ENCODE assay signal across 23 cellular contexts in the genomic region with DNA sequence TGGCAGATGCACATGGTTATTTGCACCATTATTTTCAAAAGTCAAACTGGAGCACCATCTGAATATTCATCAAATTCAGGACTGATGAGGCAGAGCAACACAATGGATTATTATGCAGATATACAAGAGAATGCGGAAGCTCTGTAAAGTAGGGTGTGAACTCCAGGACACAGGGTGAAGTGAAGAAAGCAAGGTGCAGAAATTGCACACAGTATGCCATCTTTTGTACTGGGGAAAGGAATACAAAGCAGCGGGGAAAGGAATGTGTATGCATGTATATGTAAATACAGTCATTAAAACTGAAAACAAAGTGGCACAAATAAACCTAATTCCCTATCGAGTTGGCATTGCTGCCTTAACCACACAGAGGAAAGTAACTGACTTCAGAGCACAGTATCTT. TPM values are rescaled to one million over a fixed set of nuclear protein-coding genes. Genes with fewer than 3 reads are reported as not detected.
DNase-seq lines count a peak whose midpoint lies in the region; ATAC-seq, FAIRE-seq and TF ChIP-seq lines count a peak whose summit lies in the region.
"Had no signal": no experiment of that assay in that cellular context is flagged by ENCODE, and none has a peak within 500 bp of the region (broad histone marks: within the 10 kb centered on the region; RNA-seq: fewer than 3 reads in every experiment).

No MANE protein-coding gene starts in this region.

- no peak overlapping the region for H2BK12ac ChIP-seq in H9 (ENCODE audit: insufficient read length, low read depth, low read length)

- H4K8ac ChIP-seq in H9 (replicated peaks; ENCODE audit: insufficient read length, low read depth, low read length), result no peak overlapping the region

- H3K27me3 ChIP-seq in H9 (ENCODE audit: insufficient read depth, low read length), result no peaks in the 10 kb centered on the region
- H3K27me3 ChIP-seq in HUES48 (ENCODE audit: control insufficient read depth, insufficient read depth, low read length), result no peaks in the 10 kb centered on the region
- peaks cover 0 to 4% (median 0%) of the 10 kb centered on the region in 4 donors for H3K27me3 ChIP-seq in esophagus muscularis mucosa
- H3K27me3 ChIP-seq in neutrophil, result no peaks in the 10 kb centered on the region

- TF ChIP-seq CTCF in H9 (conservative IDR thresholded peaks at IDR 0.05), result no peak
- TF ChIP-seq CTCF in esophagus muscularis mucosa (IDR thresholded peaks at IDR 0.05), result no peak
- TF ChIP-seq CTCF in neutrophil (IDR thresholded peaks at IDR 0.05), result no peak
- TF ChIP-seq CTCF in kidney (IDR thresholded peaks at IDR 0.05; ENCODE audit: borderline replicate concordance, extremely low read depth, insufficient read depth), result no peak

- no peak overlapping the region for H3K18ac ChIP-seq in H9 (ENCODE audit: insufficient read length, low read depth, low read length)

- no peaks in the 10 kb centered on the region for H3K79me1 ChIP-seq in H9 (ENCODE audit: insufficient read depth, low read depth, low read length, poor library complexity, severe bottlenecking)

- H3K4ac ChIP-seq in H9 (ENCODE audit: low read depth, low read length), result no peak overlapping the region

- no peak overlapping the region for H4K91ac ChIP-seq in H9 (ENCODE audit: insufficient read length, low read depth, low read length)

- intact Hi-C loops in esophagus muscularis mucosa (cut with DNase I) (no loop called here), kidney (cut with DNase I) (no loop called here)

- no peak overlapping the region for H3K4me3 ChIP-seq in HUES48 (ENCODE audit: low read depth, low read length)
- H3K4me3 ChIP-seq in esophagus muscularis mucosa, result no peak overlapping the region
- H3K4me3 ChIP-seq in neutrophil (ENCODE audit: low read depth in 1 of 2, low read length in 1 of 2), result no peak overlapping the region
- no peak overlapping the region for H3K4me3 ChIP-seq in kidney (ENCODE audit: low read length in 2 of 2)

- H4K5ac ChIP-seq in H9 (ENCODE audit: insufficient read length, low read depth, low read length), result no peak overlapping the region

- H3K27ac Mint-ChIP-seq in H9, result peak overlapping the region in 1 of 3 experiments; percentile 17; a peak in 4 of 7 replicates
- H3K27ac Mint-ChIP-seq: CD4-positive, alpha-beta T cell; HFFc6 had no signal

- no peaks in the 10 kb centered on the region for H3K79me2 ChIP-seq in H9 (ENCODE audit: insufficient read depth, low read length)

- no peaks in the 10 kb centered on the region for H4K20me1 ChIP-seq in H9 (ENCODE audit: control insufficient read depth, insufficient read depth, insufficient read length)

- H3K4me2 ChIP-seq in H9 (ENCODE audit: insufficient read depth, insufficient read length, low read length), result peak overlapping the region; percentile 27

- no peak for DNase-seq in H9
- peak; percentile 12 for DNase-seq in esophagus muscularis mucosa (ENCODE audit: extremely low spot score)
- no peak for DNase-seq in kidney
- DNase-seq in NCI-H748 (lab: John Stamatoyannopoulos, UW; ENCODE audit: unreplicated experiment), result no peak
- DNase-seq: ACHN; Caco-2; CD4-positive, alpha-beta T cell; HFFc6; KG1 had no signal

- FAIRE-seq in kidney (lab: Jason Lieb, UNC), result no peak
- FAIRE-seq: A204.1, D721Med, G401.6, GM12892, GM18507 had no signal

- no peak overlapping the region; a peak in 1 of 5 replicates for H3K4me3 Mint-ChIP-seq in H9
- H3K4me3 Mint-ChIP-seq: CD4-positive, alpha-beta T cell; HFFc6 had no signal

- peaks cover 0 to 20% (median 13%) of the 10 kb centered on the region in 3 experiments; a peak in 5 of 7 replicates for H3K36me3 Mint-ChIP-seq in H9 (ENCODE audit: insufficient read depth in 1 of 3, low read depth in 3 of 3)

- peaks cover 8% of the 10 kb centered on the region for H3K9me3 ChIP-seq in H9 (ENCODE audit: control insufficient read depth, low read depth, low read length)
- peaks cover 11% of the 10 kb centered on the region for H3K9me3 ChIP-seq in HUES48 (ENCODE audit: control insufficient read depth, insufficient read depth, low read length)
- peaks cover 0 to 7% (median 0%) of the 10 kb centered on the region in 4 donors for H3K9me3 ChIP-seq in esophagus muscularis mucosa
- no peaks in the 10 kb centered on the region for H3K9me3 ChIP-seq in neutrophil
- peaks cover 0 to 2% of the 10 kb centered on the region in 2 donors for H3K9me3 ChIP-seq in kidney (ENCODE audit: control insufficient read depth in 1 of 2, low read length in 2 of 2)

- H3K36me3 ChIP-seq in HUES48 (ENCODE audit: control insufficient read depth, insufficient read depth, low read length) (no peaks in the 10 kb centered on the region), esophagus muscularis mucosa (no peaks in the 10 kb centered on the region), neutrophil (peaks cover 10% of the 10 kb centered on the region), kidney (ENCODE audit: control insufficient read depth in 1 of 2, insufficient read depth in 2 of 2, low read length in 2 of 2) (no peaks in the 10 kb centered on the region)

- H3K23me2 ChIP-seq in H9 (ENCODE audit: insufficient read length, low read depth, low read length, poor library complexity, severe bottlenecking), result no peaks in the 10 kb centered on the region

- H3K27ac ChIP-seq in H9 (ENCODE audit: insufficient read length, low read depth, low read length) (peak overlapping the region; percentile 28), HUES48 (ENCODE audit: low read depth, low read length) (peak overlapping the region; percentile 71), esophagus muscularis mucosa (replicated peaks in 1 of 4) (no peak overlapping the region), neutrophil (peak overlapping the region; percentile 99), kidney (ENCODE audit: low read depth in 2 of 2, low read length in 2 of 2) (no peak overlapping the region)
- H3K27ac ChIP-seq: C4-2B, HL-60 had no signal

- no peak overlapping the region for H2BK5ac ChIP-seq in H9 (ENCODE audit: insufficient read length, low read length)

- no peak overlapping the region for H3K56ac ChIP-seq in H9 (ENCODE audit: insufficient read length, low read depth, low read length)

- H3K4me1 Mint-ChIP-seq in H9, result peaks cover 37 to 38% of the 10 kb centered on the region in 2 experiments

- TF ChIP-seq POLR2A in esophagus muscularis mucosa (IDR thresholded peaks at IDR 0.05; ENCODE audit: low read depth), result no peak

- no peak overlapping the region for H3K14ac ChIP-seq in H9 (ENCODE audit: insufficient read depth, low read length)

- H2BK15ac ChIP-seq in H9 (ENCODE audit: low read depth, low read length), result no peak overlapping the region

- H3K23ac ChIP-seq in H9 (ENCODE audit: insufficient read length, low read depth, low read length), result no peak overlapping the region

- H3T11ph ChIP-seq in H9 (ENCODE audit: low read length), result no peak overlapping the region

- no peak overlapping the region for H2BK120ac ChIP-seq in H9 (ENCODE audit: low read depth, low read length, poor library complexity, severe bottlenecking)

- H3K4me1 ChIP-seq in H9 (ENCODE audit: insufficient read depth, low read length) (no peaks in the 10 kb centered on the region; the same call in 1 of the 2 replicates), HUES48 (ENCODE audit: control insufficient read depth, insufficient read depth, low read length) (peaks cover 30% of the 10 kb centered on the region), esophagus muscularis mucosa (no peaks in the 10 kb centered on the region), neutrophil (ENCODE audit: control insufficient read depth in 1 of 2, insufficient read depth in 1 of 2, low read depth in 1 of 2, low read length in 1 of 2) (peaks cover 47 to 53% of the 10 kb centered on the region in 2 experiments), kidney (ENCODE audit: control insufficient read depth in 1 of 2, insufficient read depth in 1 of 2, low read depth in 1 of 2, low read length in 2 of 2) (no peaks in the 10 kb centered on the region)

- H2BK20ac ChIP-seq in H9 (ENCODE audit: low read depth, low read length, poor library complexity, severe bottlenecking), result no peak overlapping the region

- no peak for TF ChIP-seq EP300 in esophagus muscularis mucosa (IDR thresholded peaks at IDR 0.05)

- H3K9me3 Mint-ChIP-seq in H9, result peaks cover 10 to 17% of the 10 kb centered on the region in 2 experiments

- WGBS in H9 (ENCODE audit: extremely low coverage, insufficient read length, low lambda C conversion rate), result no CpG with 5 or more reads among the region's 3 CpGs
- 74% methylated on average over 3 of the region's 3 CpGs for WGBS in esophagus muscularis mucosa

- ATAC-seq in GM18873 (IDR thresholded peaks at IDR 0.05; ENCODE audit: low FRiP score, unreplicated experiment), result no peak
- ATAC-seq: HCT116 had no signal

- H2AK5ac ChIP-seq in H9 (ENCODE audit: insufficient read length, low read length), result no peak overlapping the region

- H3K9ac ChIP-seq in H9 (ENCODE audit: extremely low read depth, insufficient read length, low read length) (no peak overlapping the region), HUES48 (ENCODE audit: low read depth, low read length) (no peak overlapping the region), kidney (ENCODE audit: low read length in 2 of 2) (no peak overlapping the region)

- H3K27me3 Mint-ChIP-seq in H9 (ENCODE audit: low read depth), result no peaks in the 10 kb centered on the region
- H3K27me3 Mint-ChIP-seq: CD4-positive, alpha-beta T cell had no signal

- no peak overlapping the region for H2AFZ ChIP-seq in H9 (ENCODE audit: low read length)

RNA-seq across cellular contexts. Expression of a gene that starts 22.7 kb away (rescaled TPM):
- total RNA-seq in H9 (2021) (0.18 TPM in 1 of 2 replicates, not detected in the other), esophagus muscularis mucosa (1 to 10 TPM in 2 of 4 donors, under 1 TPM in 1, not detected in 1; 0.71 to 5.1 (median 3.7) TPM), kidney (4.3 TPM)
- polyA plus RNA-seq in kidney (ENCODE audit: insufficient read depth, low read depth, low replicate concordance), result 0.88 TPM
- total RNA-seq: Caco-2; CD4-positive, alpha-beta T cell; H4; HFFc6; HT1080 had no signal
- polyA plus RNA-seq: BJ had no signal

RNA-seq across cellular contexts. Expression of a gene that starts 49.3 kb away (rescaled TPM):
- total RNA-seq in H9 (2021), result 0.22 TPM in 1 of 2 replicates, not detected in the other
- not detected for total RNA-seq in esophagus muscularis mucosa
- total RNA-seq in kidney, result not detected
- polyA plus RNA-seq in kidney (ENCODE audit: insufficient read depth, low read depth, low replicate concordance), result not detected
- total RNA-seq: Caco-2; CD4-positive, alpha-beta T cell; H4; HFFc6; HT1080 had no signal
- polyA plus RNA-seq: BJ had no signal

RNA-seq across cellular contexts. Expression of a gene that starts 50.1 kb away (rescaled TPM):
- total RNA-seq in H9 (2021) (0.42 and 0.48 TPM in 2 replicates), esophagus muscularis mucosa (1 to 10 TPM in 1 of 4 donors, not detected in 3; 1.7 TPM), kidney (0.41 TPM)
- polyA plus RNA-seq in kidney (ENCODE audit: insufficient read depth, low read depth, low replicate concordance), result not detected
- total RNA-seq: Caco-2; CD4-positive, alpha-beta T cell; H4; HFFc6; HT1080 had no signal
- polyA plus RNA-seq: BJ had no signal

Comparison
In these comparisons a context has a peak if more than half of its experiments do, and no peak if none do; other contexts are left out.
1. H3K27ac ChIP-seq: peak in H9 (single experiment), HUES48 (single experiment) and neutrophil (single experiment); none in esophagus muscularis mucosa (0 of 4) and kidney (0 of 2).